In the genomic region with DNA sequence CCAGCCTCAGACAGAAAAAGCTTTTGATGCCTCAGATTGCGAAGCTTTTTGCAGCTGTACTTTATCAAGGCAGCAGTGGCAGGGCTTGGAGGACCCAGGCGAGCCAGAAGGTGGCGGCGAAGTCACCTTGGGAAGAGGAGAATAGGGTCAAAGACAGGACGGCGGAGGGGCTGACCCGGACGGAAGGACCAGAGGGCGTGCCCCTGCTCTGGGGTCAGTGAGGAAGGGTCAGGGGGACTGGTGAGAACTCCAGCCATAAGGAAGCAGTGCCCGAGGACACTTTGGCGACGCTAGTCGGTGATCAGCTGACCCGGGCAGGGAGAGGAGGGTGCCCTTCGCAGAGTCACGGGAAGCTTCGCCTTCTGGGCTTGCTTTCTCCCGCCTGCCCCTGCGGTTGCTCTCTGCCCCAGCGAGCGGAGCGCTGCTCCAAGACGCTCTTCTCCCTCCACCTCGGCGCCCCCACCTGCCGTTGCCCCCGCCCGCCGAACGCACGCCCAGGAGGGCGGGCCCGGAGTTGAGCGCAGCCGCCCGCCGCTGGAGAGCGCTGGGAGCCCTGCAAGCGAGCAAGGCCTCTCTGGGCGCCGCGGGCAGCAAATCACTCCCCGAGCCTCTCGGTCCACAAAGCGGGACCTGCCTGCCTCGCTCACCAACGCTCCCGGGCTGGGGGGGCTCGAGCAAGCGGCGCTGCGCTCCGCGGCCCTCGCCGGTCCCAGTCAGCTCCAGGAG, we compare ENCODE assay signal across 9 cellular contexts. TPM values are rescaled to one million over a fixed set of nuclear protein-coding genes. Genes with fewer than 3 reads are reported as not detected.
A peak's percentile ranks its signal among the peaks of the same experiment; 100 is the strongest.
DNase-seq lines count a peak whose midpoint lies in the region; ATAC-seq and TF ChIP-seq lines count a peak whose summit lies in the region.
"Had no signal": no experiment of that assay in that cellular context is flagged by ENCODE, and none has a peak within 500 bp of the region (broad histone marks: within the 10 kb centered on the region; RNA-seq: fewer than 3 reads in every experiment).

No MANE protein-coding gene starts in this region.

- peak; percentile 69 for DNase-seq in NCI-H1092 (lab: John Stamatoyannopoulos, UW)
- no peak for DNase-seq in activated effector memory CD4-positive, alpha-beta T cell treated with Interleukin-2 at 50 U/mL for 16 hours
- DNase-seq: IMR-90 had no signal

- peaks cover 70% of the 10 kb centered on the region for H3K79me2 ChIP-seq in DOHH2 (ENCODE audit: control insufficient read depth, low read length)

- no peaks in the 10 kb centered on the region for H3F3A ChIP-seq in DOHH2 (ENCODE audit: control insufficient read depth, insufficient read depth)

- peak overlapping the region; percentile 84 for H3K9ac ChIP-seq in iPS-15b (ENCODE audit: low read depth, low read length)
- H3K9ac ChIP-seq in skeletal muscle tissue (ENCODE audit: low read depth in 1 of 3, low read length in 3 of 3) = no peak overlapping the region

- no peaks in the 10 kb centered on the region for H4K20me1 ChIP-seq in DOHH2 (ENCODE audit: control insufficient read depth, insufficient read depth, low read depth, low read length)

- peak overlapping the region; percentile 78 for H3K4me2 ChIP-seq in DOHH2 (ENCODE audit: low read length)

- H3K36me3 ChIP-seq in DOHH2 (ENCODE audit: control insufficient read depth, low read length) (peaks cover 31% of the 10 kb centered on the region), iPS-15b (ENCODE audit: control insufficient read depth, insufficient read depth, low read length) (no peaks in the 10 kb centered on the region), skeletal muscle tissue (ENCODE audit: control insufficient read depth in 3 of 3, insufficient read depth in 3 of 3, low read length in 3 of 3) (no peaks in the 10 kb centered on the region)

- TF ChIP-seq CTCF in DOHH2 (IDR thresholded peaks at IDR 0.05; ENCODE audit: low read depth, low read length, poor library complexity, severe bottlenecking) = peak; percentile 67

- ATAC-seq in GM21786 (IDR thresholded peaks at IDR 0.05; ENCODE audit: unreplicated experiment) (no peak), HG03460 (IDR thresholded peaks at IDR 0.05; ENCODE audit: unreplicated experiment) (no peak)

- H3K9me2 ChIP-seq in DOHH2 (replicated peaks; ENCODE audit: control insufficient read depth, low read length) = no peaks in the 10 kb centered on the region

- peak overlapping the region; percentile 94 for H3K4me3 ChIP-seq in DOHH2 (ENCODE audit: low read length)
- peak overlapping the region; percentile 86 for H3K4me3 ChIP-seq in iPS-15b (ENCODE audit: low read depth, low read length)
- peak overlapping the region; percentile 44 to 60 (median 52) for H3K4me3 ChIP-seq in skeletal muscle tissue (ENCODE audit: low read length in 3 of 3)

- H3K27me3 ChIP-seq in DOHH2 (ENCODE audit: control insufficient read depth, low read length) (no peaks in the 10 kb centered on the region), iPS-15b (ENCODE audit: control insufficient read depth, insufficient read depth, low read length) (no peaks in the 10 kb centered on the region), skeletal muscle tissue (ENCODE audit: control insufficient read depth in 3 of 3, insufficient read depth in 3 of 3, low read length in 3 of 3) (peaks cover 22 to 31% (median 30%) of the 10 kb centered on the region in 3 donors)

- H3K9me3 ChIP-seq in DOHH2 (ENCODE audit: control insufficient read depth, insufficient read depth, low read length) = no peaks in the 10 kb centered on the region
- H3K9me3 ChIP-seq in iPS-15b (ENCODE audit: control insufficient read depth, insufficient read depth, low read length) = no peaks in the 10 kb centered on the region
- H3K9me3 ChIP-seq in skeletal muscle tissue (ENCODE audit: control insufficient read depth in 3 of 3, low read length in 3 of 3) = peaks cover 0 to 2% (median 2%) of the 10 kb centered on the region in 3 donors

- H3K27ac ChIP-seq in DOHH2 (ENCODE audit: low read depth, low read length) = peak overlapping the region; percentile 89
- peak overlapping the region; percentile 41 for H3K27ac ChIP-seq in angular gyrus (ENCODE audit: low read depth, low read length)
- no peak overlapping the region for H3K27ac ChIP-seq in skeletal muscle tissue (ENCODE audit: low read depth, low read length)

- peaks cover 53% of the 10 kb centered on the region for H3K4me1 ChIP-seq in DOHH2 (ENCODE audit: control insufficient read depth, low read length)
- peaks cover 4% of the 10 kb centered on the region for H3K4me1 ChIP-seq in iPS-15b (ENCODE audit: control insufficient read depth, insufficient read depth, low read length)
- H3K4me1 ChIP-seq in skeletal muscle tissue (ENCODE audit: control insufficient read depth in 3 of 3, insufficient read depth in 3 of 3, low read length in 3 of 3) = peaks cover 2 to 10% (median 5%) of the 10 kb centered on the region in 3 donors

RNA-seq across cellular contexts. Expression of gene CADPS, which starts 1.4 kb away (rescaled TPM):
- 1.0 TPM for total RNA-seq in skeletal muscle tissue
- total RNA-seq: IMR-90 had no signal
